Comparison of ENCODE assay signal across 1 cellular context in genomic region chr4:85681194-85681803, GRCh38.
TF ChIP-seq lines count a peak whose summit lies in the region.

No MANE protein-coding gene starts in this region.

TF ChIP-seq in K562, 482 proteins besides CTCF, POLR2A, EP300 and RAD21 (continued from another document and continues in another):
- TF ChIP-seq RERE (CRISPR knock-in tag; IDR thresholded peaks at IDR 0.05; ENCODE audit: borderline replicate concordance) (no peak), TRIM24 (IDR thresholded peaks at IDR 0.05) (peak; percentile 80 to 91), RNF2 (IDR thresholded peaks at IDR 0.05) (peak; percentile 66; the same call in 1 of the 2 replicates), SMC3 (conservative IDR thresholded peaks at IDR 0.05; ENCODE audit: insufficient read depth, low read depth, low read length) (no peak), ZNF507 (tag; conservative IDR thresholded peaks at IDR 0.05) (no peak), POLR2H (tag; IDR thresholded peaks at IDR 0.05; ENCODE audit: low read depth) (peak; percentile 67; the same call in 1 of the 2 replicates), ZNF449 (CRISPR knock-in tag; IDR thresholded peaks at IDR 0.05) (peak; percentile 55; the same call in 1 of the 2 replicates), EP400 (IDR thresholded peaks at IDR 0.05) (peak; percentile 66), GTF2A2 (tag; IDR thresholded peaks at IDR 0.05) (no peak), ZNF3 (CRISPR knock-in tag; IDR thresholded peaks at IDR 0.05) (no peak), ATF1 (CRISPR knock-in tag; IDR thresholded peaks at IDR 0.05) (no peak), ATF1 (tag; IDR thresholded peaks at IDR 0.05) (no peak), RBFOX2 (IDR thresholded peaks at IDR 0.05; ENCODE audit: low read depth, low read length) (0 out of 2 replicates have a peak, but pooled peaks have one; percentile 23), SMARCA4 (IDR thresholded peaks at IDR 0.05) (peak; percentile 56; the same call in 1 of the 2 replicates), ZNF766 (CRISPR knock-in tag; conservative IDR thresholded peaks at IDR 0.05) (peak; percentile 90), ZNF239 (CRISPR knock-in tag; IDR thresholded peaks at IDR 0.05) (peak; percentile 46; the same call in 1 of the 2 replicates), STAT6 (CRISPR knock-in tag; IDR thresholded peaks at IDR 0.05) (no peak), CXXC5 (CRISPR knock-in tag; IDR thresholded peaks at IDR 0.05) (peak; percentile 58), DMBX1 (CRISPR knock-in tag; IDR thresholded peaks at IDR 0.05; ENCODE audit: borderline replicate concordance) (peak; percentile 71; the same call in 1 of the 2 replicates), FOXA3 (CRISPR knock-in tag; conservative IDR thresholded peaks at IDR 0.05 in 1 of 2, IDR thresholded peaks at IDR 0.05 in 1 of 2) (no peak; a peak in 1 of 4 replicates), FOXM1 (IDR thresholded peaks at IDR 0.05; ENCODE audit: low read depth) (no peak), FOXM1 (CRISPR knock-in tag; IDR thresholded peaks at IDR 0.05; ENCODE audit: low read depth) (no peak), IRF9 (tag; IDR thresholded peaks at IDR 0.05) (peak; percentile 57), NFRKB (IDR thresholded peaks at IDR 0.05; ENCODE audit: low read depth) (no peak), MECOM (CRISPR knock-in tag; IDR thresholded peaks at IDR 0.05) (0 out of 2 replicates have a peak, but pooled peaks have one; percentile 18), BHLHE40 (IDR thresholded peaks at IDR 0.05; ENCODE audit: low read length) (peak; percentile 43; the same call in 1 of the 2 replicates), ZNF224 (CRISPR knock-in tag; IDR thresholded peaks at IDR 0.05) (no peak), USF2 (CRISPR knock-in tag; IDR thresholded peaks at IDR 0.05) (0 out of 2 replicates have a peak, but pooled peaks have one; percentile 11), ELF4 (CRISPR knock-in tag; IDR thresholded peaks at IDR 0.05) (no peak), HOXB6 (CRISPR knock-in tag; IDR thresholded peaks at IDR 0.05; ENCODE audit: borderline replicate concordance) (no peak), HNRNPLL (IDR thresholded peaks at IDR 0.05; ENCODE audit: low read depth, low read length, poor library complexity, severe bottlenecking) (no peak), FOXJ2 (tag; IDR thresholded peaks at IDR 0.05) (peak; percentile 79), LEF1 (IDR thresholded peaks at IDR 0.05) (peak; percentile 40; the same call in 1 of the 2 replicates), NR4A1 (CRISPR knock-in tag; IDR thresholded peaks at IDR 0.05) (no peak), NR4A1 (tag; IDR thresholded peaks at IDR 0.05) (peak; percentile 71; the same call in 1 of the 2 replicates), EGR1 (conservative IDR thresholded peaks at IDR 0.05) (no peak), E4F1 (CRISPR knock-in tag; IDR thresholded peaks at IDR 0.05; ENCODE audit: borderline replicate concordance) (no peak), ATF7 (IDR thresholded peaks at IDR 0.05) (peak; percentile 81), PPARD (CRISPR knock-in tag; IDR thresholded peaks at IDR 0.05) (no peak), BRD9 (IDR thresholded peaks at IDR 0.05; ENCODE audit: low read depth, partially characterized antibody) (peak; percentile 64), ZNF586 (CRISPR knock-in tag; conservative IDR thresholded peaks at IDR 0.05) (peak; percentile 77; the same call in 1 of the 2 replicates), NFE2 (IDR thresholded peaks at IDR 0.05; ENCODE audit: low read depth) (no peak), MYC (IDR thresholded peaks at IDR 0.05; ENCODE audit: low read depth, low read length) (peak; percentile 84), MYC (CRISPR knock-in tag; IDR thresholded peaks at IDR 0.05; ENCODE audit: borderline replicate concordance, low read depth) (no peak), RNF219 (CRISPR knock-in tag; IDR thresholded peaks at IDR 0.05) (no peak), ZNF592 (IDR thresholded peaks at IDR 0.05) (peak; percentile 66; the same call in 1 of the 2 replicates), MAFF (IDR thresholded peaks at IDR 0.05; ENCODE audit: low read length) (no peak)
